13 cellular contexts compared by ENCODE assay signal in the genomic region with DNA sequence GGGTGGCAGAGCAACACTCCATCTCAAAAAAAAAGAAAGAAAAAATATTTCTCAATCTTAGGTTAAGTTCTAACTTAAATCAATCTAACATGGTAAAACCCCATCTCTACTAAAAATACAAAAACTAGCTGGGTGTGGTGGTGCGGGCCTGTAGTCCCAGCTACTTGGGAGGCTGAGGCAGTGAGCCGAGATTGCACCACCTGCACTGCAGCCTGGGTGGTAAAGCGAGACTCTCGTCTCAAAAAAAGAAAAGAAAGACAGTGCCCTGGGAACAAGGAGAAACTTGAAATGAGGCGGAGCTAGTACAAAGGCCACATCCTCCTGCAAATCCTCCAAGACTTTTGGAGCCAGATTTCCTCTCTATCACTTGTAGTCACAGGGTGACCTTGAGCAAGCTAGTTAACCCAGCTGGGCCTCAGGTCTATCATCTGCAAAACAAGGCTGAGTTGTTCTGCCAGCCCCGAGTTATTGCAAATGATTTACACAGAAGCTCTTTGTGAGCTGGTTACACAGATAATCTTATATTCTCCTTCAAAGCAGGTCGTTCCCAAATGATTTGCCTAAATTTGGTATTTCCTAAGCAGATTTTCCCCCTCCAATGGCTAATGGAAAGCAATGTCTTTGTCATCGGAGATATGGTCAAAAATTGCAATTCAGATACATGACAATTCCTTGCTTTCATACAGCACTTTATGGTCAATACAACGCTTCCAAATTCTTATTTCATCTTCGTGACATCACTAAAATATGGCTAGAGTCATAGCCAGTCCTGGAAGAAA. TPM values are rescaled to one million over a fixed set of nuclear protein-coding genes. Genes with fewer than 3 reads are reported as not detected.
DNase-seq lines count a peak whose midpoint lies in the region; ATAC-seq and TF ChIP-seq lines count a peak whose summit lies in the region.
"Had no signal": no experiment of that assay in that cellular context is flagged by ENCODE, and none has a peak within 500 bp of the region (broad histone marks: within the 10 kb centered on the region; RNA-seq: fewer than 3 reads in every experiment).

No MANE protein-coding gene starts in this region.

- H3K36me3 Mint-ChIP-seq in activated B cell treated with CpG ODN at 0.5 μM for 24 hours (ENCODE audit: low read depth): peaks cover 20% of the 10 kb centered on the region
- no peaks in the 10 kb centered on the region for H3K36me3 Mint-ChIP-seq in glutamatergic neuron (ENCODE audit: unreplicated experiment)

- POLR2A ChIA-PET in activated B cell treated with CpG ODN at 0.5 μM for 24 hours (lab: Charles Lee): interaction anchor here (0.6 to 0.9 kb wide), 2 partner anchors 107 to 234 kb away, joined by 3 to 5 read pairs; a partner anchor contains a TSS

- H3K4me1 ChIP-seq in cardiac muscle cell (ENCODE audit: low read depth) (peaks cover 7% of the 10 kb centered on the region), testis (peaks cover 14% of the 10 kb centered on the region)

- H3K4me3 ChIP-seq in cardiac muscle cell (no peak overlapping the region), testis (no peak overlapping the region), MG63 (no peak overlapping the region; the same call in none of the 2 replicates)

- TF ChIP-seq CTCF in cardiac muscle cell (IDR thresholded peaks at IDR 0.05; ENCODE audit: low read depth, low read length) (no peak), activated B cell treated with CpG ODN at 0.5 μM for 24 hours (IDR thresholded peaks at IDR 0.05) (no peak), glutamatergic neuron (IDR thresholded peaks at IDR 0.05; ENCODE audit: partially characterized antibody, unreplicated experiment) (no peak), testis (IDR thresholded peaks at IDR 0.05) (no peak)

- H3K27ac Mint-ChIP-seq in activated B cell treated with CpG ODN at 0.5 μM for 24 hours (no peak overlapping the region), glutamatergic neuron (ENCODE audit: unreplicated experiment) (no peak overlapping the region)

- H3K27me3 ChIP-seq in cardiac muscle cell (no peaks in the 10 kb centered on the region), testis (no peaks in the 10 kb centered on the region), MG63 (no peaks in the 10 kb centered on the region)

- CTCF ChIA-PET in activated B cell treated with CpG ODN at 0.5 μM for 24 hours (lab: Charles Lee): interaction anchor here (0.8 to 1.4 kb wide), 2 partner anchors 21 to 22 kb away, joined by 4 read pairs; no protein-coding TSS in a partner anchor

- DNase-seq in cardiac muscle cell (ENCODE audit: low read depth in 1 of 2, low spot score in 1 of 2) (no peak), left cardiac atrium (no peak), activated B cell treated with CpG ODN at 0.5 μM for 24 hours (no peak), glutamatergic neuron (no peak), testis (peak; percentile 75), SHP77 (lab: John Stamatoyannopoulos, UW) (no peak), MG63 (no peak)
- DNase-seq: NCI-H69, T-helper 9 cell had no signal

- no peaks in the 10 kb centered on the region for H3K9me3 ChIP-seq in cardiac muscle cell (ENCODE audit: low read depth)
- no peaks in the 10 kb centered on the region for H3K9me3 ChIP-seq in testis
- H3K9me3 ChIP-seq in MG63: peaks cover 7% of the 10 kb centered on the region

- H3K27me3 Mint-ChIP-seq in activated B cell treated with CpG ODN at 0.5 μM for 24 hours: no peaks in the 10 kb centered on the region
- no peaks in the 10 kb centered on the region for H3K27me3 Mint-ChIP-seq in glutamatergic neuron (ENCODE audit: unreplicated experiment)

- no peak for TF ChIP-seq POLR2A in testis (IDR thresholded peaks at IDR 0.05)

- peak overlapping the region; percentile 53 for H3K4me3 Mint-ChIP-seq in activated B cell treated with CpG ODN at 0.5 μM for 24 hours
- peak overlapping the region; percentile 66 for H3K4me3 Mint-ChIP-seq in glutamatergic neuron (ENCODE audit: unreplicated experiment)

- H3K27ac ChIP-seq in cardiac muscle cell (peak overlapping the region; percentile 48), testis (peak overlapping the region in 1 of 2 donors; percentile 93)

- ATAC-seq in left cardiac atrium (no peak), activated B cell treated with CpG ODN at 0.5 μM for 24 hours (ENCODE audit: low read depth) (no peak), HG02970 (IDR thresholded peaks at IDR 0.05; ENCODE audit: low FRiP score, unreplicated experiment) (no peak)
- ATAC-seq: esophagus mucosa had no signal

- intact Hi-C loops in left cardiac atrium (cut with DNase I) (no loop called here), activated B cell treated with CpG ODN at 0.5 μM for 24 hours (cut with micrococcal nuclease) (loop anchor here (5.0 to 10.0 kb wide), 3 partner anchors 207 to 840 kb away; a partner anchor contains a TSS), testis (cut with DNase I; ENCODE audit: low total_unique reads) (no loop called here)

- H3K36me3 ChIP-seq in cardiac muscle cell (peaks cover 8% of the 10 kb centered on the region), testis (ENCODE audit: low read depth, missing control alignments) (no peaks in the 10 kb centered on the region), MG63 (peaks cover 29% of the 10 kb centered on the region)

- WGBS in testis, 2 donors: 36 to 46% methylated on average over 10 of the region's 10 CpGs

- H3K4me1 Mint-ChIP-seq in activated B cell treated with CpG ODN at 0.5 μM for 24 hours (peaks cover 18% of the 10 kb centered on the region), glutamatergic neuron (ENCODE audit: low read depth, unreplicated experiment) (peaks cover 3% of the 10 kb centered on the region)

- no peaks in the 10 kb centered on the region for H3K9me3 Mint-ChIP-seq in activated B cell treated with CpG ODN at 0.5 μM for 24 hours
- H3K9me3 Mint-ChIP-seq in glutamatergic neuron (ENCODE audit: unreplicated experiment): no peaks in the 10 kb centered on the region

RNA-seq across cellular contexts. Expression of a gene that starts 1.9 kb away (rescaled TPM):
- total RNA-seq in cardiac muscle cell (49.9 and 59.1 TPM in 2 replicates), left cardiac atrium (10 to 100 TPM in 1 of 2 donors, 1 to 10 TPM in 1; 9.9 to 12.8 TPM), activated B cell treated with CpG ODN at 0.5 μM for 24 hours (12.6 and 16.5 TPM in 2 replicates), glutamatergic neuron (ENCODE audit: unreplicated experiment) (26.7 TPM), testis (100 to 1,000 TPM; 117 to 138 TPM)
- polyA plus RNA-seq in cardiac muscle cell (43.8 and 44.2 TPM in 2 replicates), testis (ENCODE audit: insufficient read depth, low read depth, low replicate concordance) (61.5 TPM)
- 40.9 and 61.1 TPM in 2 replicates for total RNA-seq in MG63 (2014; rRNA removed; shearing (Covaris generic); ENCODE audit: low replicate concordance)

RNA-seq across cellular contexts. Expression of a gene that starts 7.0 kb away (rescaled TPM):
- 407 and 422 TPM in 2 replicates for total RNA-seq in cardiac muscle cell
- 213 and 387 TPM in 2 replicates for polyA plus RNA-seq in cardiac muscle cell
- total RNA-seq in left cardiac atrium: 100 to 1,000 TPM; 282 to 298 TPM
- total RNA-seq in activated B cell treated with CpG ODN at 0.5 μM for 24 hours: 712 and 718 TPM in 2 replicates
- total RNA-seq in glutamatergic neuron (ENCODE audit: unreplicated experiment): 526 TPM
- total RNA-seq in testis: 100 to 1,000 TPM; 185 to 316 TPM
- polyA plus RNA-seq in testis (ENCODE audit: insufficient read depth, low read depth, low replicate concordance): 295 TPM
- 303 and 347 TPM in 2 replicates for total RNA-seq in MG63 (2014; rRNA removed; shearing (Covaris generic); ENCODE audit: low replicate concordance)

RNA-seq across cellular contexts. Expression of a gene that starts 19.0 kb away (rescaled TPM):
- total RNA-seq in cardiac muscle cell (not detected in 2 replicates), left cardiac atrium (not detected), activated B cell treated with CpG ODN at 0.5 μM for 24 hours (not detected in 2 replicates), glutamatergic neuron (ENCODE audit: unreplicated experiment) (not detected), testis (1 to 10 TPM in 1 of 2 donors, under 1 TPM in 1; 0.81 to 4.8 TPM)
- polyA plus RNA-seq in cardiac muscle cell (0.95 and 1.0 TPM in 2 replicates), testis (ENCODE audit: insufficient read depth, low read depth, low replicate concordance) (not detected)
- not detected in 2 replicates for total RNA-seq in MG63 (2014; rRNA removed; shearing (Covaris generic); ENCODE audit: low replicate concordance)
- total RNA-seq: LHCN-M2, renal cortical epithelial cell had no signal

RNA-seq across cellular contexts. Expression of a gene that starts 34.5 kb away (rescaled TPM):
- total RNA-seq in cardiac muscle cell: 74.2 and 95.0 TPM in 2 replicates
- 66.4 and 97.6 TPM in 2 replicates for polyA plus RNA-seq in cardiac muscle cell
- 10 to 100 TPM; 16.7 to 19.0 TPM for total RNA-seq in left cardiac atrium
- 0.40 and 0.83 TPM in 2 replicates for total RNA-seq in activated B cell treated with CpG ODN at 0.5 μM for 24 hours
- 11.9 TPM for total RNA-seq in glutamatergic neuron (ENCODE audit: unreplicated experiment)
- total RNA-seq in testis: 10 to 100 TPM; 36.7 to 40.6 TPM
- 21.4 TPM for polyA plus RNA-seq in testis (ENCODE audit: insufficient read depth, low read depth, low replicate concordance)
- total RNA-seq in MG63 (2014; rRNA removed; shearing (Covaris generic); ENCODE audit: low replicate concordance): 23.6 and 39.4 TPM in 2 replicates
